In genomic region chr6:27132532-27133280, GRCh38 we compare ENCODE assay signal across 1 cellular context.
TF ChIP-seq lines count a peak whose summit lies in the region.

No MANE protein-coding gene starts in this region.

TF ChIP-seq in HEK293, 187 proteins besides CTCF, POLR2A, EP300 and RAD21 (continued from another document):
- TF ChIP-seq SP3 (tag by site-specific recombination; IDR thresholded peaks at IDR 0.05) (peak; percentile 56), ZSCAN30 (tag by site-specific recombination; IDR thresholded peaks at IDR 0.05) (peak; percentile 69), ZNF596 (tag by site-specific recombination; IDR thresholded peaks at IDR 0.05) (peak; percentile 65), ZNF24 (tag by site-specific recombination; IDR thresholded peaks at IDR 0.05) (peak; percentile 33; the same call in 1 of the 2 replicates), ZBTB17 (tag by site-specific recombination; IDR thresholded peaks at IDR 0.05) (peak; percentile 71; the same call in 1 of the 2 replicates), BCL11A (tag by site-specific recombination; IDR thresholded peaks at IDR 0.05; ENCODE audit: low read depth) (no peak)
- TF ChIP-seq, protein P1, sequence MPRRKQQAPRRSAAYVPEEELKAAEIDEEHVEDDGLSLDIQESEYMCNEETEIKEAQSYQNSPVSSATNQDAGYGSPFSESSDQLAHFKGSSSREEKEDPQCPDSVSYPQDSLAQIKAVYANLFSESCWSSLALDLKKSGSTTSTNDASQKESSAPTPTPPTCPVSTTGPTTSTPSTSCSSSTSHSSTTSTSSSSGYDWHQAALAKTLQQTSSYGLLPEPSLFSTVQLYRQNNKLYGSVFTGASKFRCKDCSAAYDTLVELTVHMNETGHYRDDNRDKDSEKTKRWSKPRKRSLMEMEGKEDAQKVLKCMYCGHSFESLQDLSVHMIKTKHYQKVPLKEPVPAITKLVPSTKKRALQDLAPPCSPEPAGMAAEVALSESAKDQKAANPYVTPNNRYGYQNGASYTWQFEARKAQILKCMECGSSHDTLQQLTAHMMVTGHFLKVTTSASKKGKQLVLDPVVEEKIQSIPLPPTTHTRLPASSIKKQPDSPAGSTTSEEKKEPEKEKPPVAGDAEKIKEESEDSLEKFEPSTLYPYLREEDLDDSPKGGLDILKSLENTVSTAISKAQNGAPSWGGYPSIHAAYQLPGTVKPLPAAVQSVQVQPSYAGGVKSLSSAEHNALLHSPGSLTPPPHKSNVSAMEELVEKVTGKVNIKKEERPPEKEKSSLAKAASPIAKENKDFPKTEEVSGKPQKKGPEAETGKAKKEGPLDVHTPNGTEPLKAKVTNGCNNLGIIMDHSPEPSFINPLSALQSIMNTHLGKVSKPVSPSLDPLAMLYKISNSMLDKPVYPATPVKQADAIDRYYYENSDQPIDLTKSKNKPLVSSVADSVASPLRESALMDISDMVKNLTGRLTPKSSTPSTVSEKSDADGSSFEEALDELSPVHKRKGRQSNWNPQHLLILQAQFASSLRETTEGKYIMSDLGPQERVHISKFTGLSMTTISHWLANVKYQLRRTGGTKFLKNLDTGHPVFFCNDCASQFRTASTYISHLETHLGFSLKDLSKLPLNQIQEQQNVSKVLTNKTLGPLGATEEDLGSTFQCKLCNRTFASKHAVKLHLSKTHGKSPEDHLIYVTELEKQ (tag by site-specific recombination; IDR thresholded peaks at IDR 0.05; ENCODE audit: borderline replicate concordance): no peak
